In genomic region chr10:45439365-45439764, GRCh38 we compare ENCODE assay signal across 14 cellular contexts.
"Had no signal": no experiment of that assay in that cellular context is flagged by ENCODE, and none has a peak within 500 bp of the region (broad histone marks: within the 10 kb centered on the region; RNA-seq: fewer than 3 reads in every experiment).

No MANE protein-coding gene starts in this region.

- H3K27me3 ChIP-seq: ascending aorta, thyroid gland had no signal

- H3K9me3 Mint-ChIP-seq: activated naive CD8-positive, alpha-beta T cell treated with anti-CD3 and anti-CD28 coated beads, Interleukin-2, amount 50 U/mL, for 24 hours; natural killer cell treated with Interleukin-12 subunit alpha and Interleukin-12 subunit beta and Interleukin-15 and Interleukin-18, amount 100 ng/mL, for 72 hours had no signal

- H3K4me3 Mint-ChIP-seq: activated naive CD8-positive, alpha-beta T cell treated with anti-CD3 and anti-CD28 coated beads, Interleukin-2, amount 50 U/mL, for 24 hours; natural killer cell treated with Interleukin-12 subunit alpha and Interleukin-12 subunit beta and Interleukin-15 and Interleukin-18, amount 100 ng/mL, for 72 hours; T-helper 17 cell had no signal

- H3K4me3 ChIP-seq: ascending aorta, lung, mucosa of descending colon, thyroid gland had no signal

- H3K4me1 ChIP-seq: ascending aorta, thyroid gland had no signal

- H3K27ac ChIP-seq: ascending aorta, thyroid gland had no signal

- H3K27ac Mint-ChIP-seq: activated naive CD8-positive, alpha-beta T cell treated with anti-CD3 and anti-CD28 coated beads, Interleukin-2, amount 50 U/mL, for 24 hours had no signal

- H3K36me3 ChIP-seq: ascending aorta, thyroid gland had no signal

- H3K27me3 Mint-ChIP-seq: activated naive CD8-positive, alpha-beta T cell treated with anti-CD3 and anti-CD28 coated beads, Interleukin-2, amount 50 U/mL, for 24 hours had no signal

- H3K36me3 Mint-ChIP-seq: natural killer cell treated with Interleukin-12 subunit alpha and Interleukin-12 subunit beta and Interleukin-15 and Interleukin-18, amount 100 ng/mL, for 72 hours had no signal

- ATAC-seq: activated naive CD8-positive, alpha-beta T cell treated with anti-CD3 and anti-CD28 coated beads, Interleukin-2, amount 50 U/mL, for 24 hours; left colon; mucosa of descending colon; natural killer cell treated with Interleukin-12 subunit alpha and Interleukin-12 subunit beta and Interleukin-15 and Interleukin-18, amount 100 ng/mL, for 72 hours; T-helper 17 cell had no signal

- H3K9me3 ChIP-seq: mucosa of descending colon, thyroid gland had no signal

- DNase-seq: activated CD4-positive, alpha-beta T cell treated with anti-CD3 and anti-CD28 coated beads, Interleukin-2, amount 50 U/mL, for 1 hour; activated CD4-positive, CD25-positive, alpha-beta regulatory T cell; activated naive CD8-positive, alpha-beta T cell treated with anti-CD3 and anti-CD28 coated beads, Interleukin-2, amount 50 U/mL, for 24 hours; activated T-cell treated with anti-CD3 and anti-CD28 coated beads, Interleukin-2, amount 50 U/mL, for 48 hours; foreskin melanocyte; left colon; stimulated activated CD4-positive, alpha-beta T cell treated with anti-CD3 and anti-CD28 coated beads, Interleukin-4, amount 100 ng/mL, for 1 hour; stimulated activated CD8-positive, alpha-beta memory T cell treated with anti-CD3 and anti-CD28 coated beads, Interleukin-4, amount 100 ng/mL, for 48 hours; T-helper 17 cell; thyroid gland had no signal
